27 cellular contexts compared by ENCODE assay signal in genomic region chrX:13208281-13208935, GRCh38.
"Had no signal": no experiment of that assay in that cellular context is flagged by ENCODE, and none has a peak within 500 bp of the region (broad histone marks: within the 10 kb centered on the region; RNA-seq: fewer than 3 reads in every experiment).

No MANE protein-coding gene starts in this region.

- H3K9me3 ChIP-seq: breast epithelium, colonic mucosa, gastroesophageal sphincter, pancreas, prostate gland, sigmoid colon, thoracic aorta, vagina had no signal

- H3K4me1 ChIP-seq: breast epithelium, colonic mucosa, pancreas, prostate gland had no signal

- ATAC-seq: gastroesophageal sphincter; left cardiac atrium; left ventricle myocardium superior; naive thymus-derived CD4-positive, alpha-beta T cell; pancreas; stimulated activated effector memory CD8-positive, alpha-beta T cell treated with anti-CD3 and anti-CD28 coated beads, Interleukin-12 subunit alpha, Interleukin-12 subunit beta, amount 100 ng/mL, for 72 hours had no signal

- H3K36me3 ChIP-seq: breast epithelium, colonic mucosa, gastroesophageal sphincter, pancreas, prostate gland, sigmoid colon, thoracic aorta, vagina had no signal

- H3K27me3 ChIP-seq: gastroesophageal sphincter, pancreas, sigmoid colon, vagina had no signal

- H3K27ac ChIP-seq: breast epithelium, colonic mucosa, gastroesophageal sphincter, pancreas, prostate gland, sigmoid colon, thoracic aorta, vagina had no signal

- H3K4me3 ChIP-seq: breast epithelium, colonic mucosa, gastroesophageal sphincter, pancreas, prostate gland, sigmoid colon, thoracic aorta, vagina had no signal

- DNase-seq: activated CD4-positive, alpha-beta memory T cell treated with anti-CD3 and anti-CD28 coated beads, Interleukin-2, amount 10 ng/mL, durations not matched to agents 7 days and 5 days; activated CD4-positive, alpha-beta T cell treated with anti-CD3 and anti-CD28 coated beads, Interleukin-2, amount 10 ng/mL, durations not matched to agents 7 days and 5 days; activated CD4-positive, CD25-positive, alpha-beta regulatory T cell treated with anti-CD3 and anti-CD28 coated beads, Interleukin-2, amount 50 U/mL, for 72 hours; activated CD8-positive, alpha-beta memory T cell treated with anti-CD3 and anti-CD28 coated beads, Interleukin-2, amount 50 U/mL, for 48 hours; activated gamma-delta T cell; activated naive CD4-positive, alpha-beta T cell treated with anti-CD3 and anti-CD28 coated beads, Interleukin-2, amount 10 ng/mL, durations not matched to agents 7 days and 5 days; activated naive CD8-positive, alpha-beta T cell treated with anti-CD3 and anti-CD28 coated beads, Interleukin-2, amount 10 ng/mL, durations not matched to agents 7 days and 5 days; activated T-cell treated with anti-CD3 and anti-CD28 coated beads, Interleukin-2, amount 50 U/mL, for 24 hours; colonic mucosa; effector CD8-positive, alpha-beta T cell; hippocampal formation; left cardiac atrium; left ventricle myocardium superior; midbrain; naive thymus-derived CD4-positive, alpha-beta T cell; nucleus accumbens; pancreas; retina; sigmoid colon; small intestine; stimulated activated CD4-positive, alpha-beta T cell treated with anti-CD3 and anti-CD28 coated beads, Interleukin-4, amount 100 ng/mL, for 24 hours had no signal
